In genomic region chr12:27220057-27220987, GRCh38 we compare ENCODE assay signal across 8 cellular contexts. TPM values are rescaled to one million over a fixed set of nuclear protein-coding genes. Genes with fewer than 3 reads are reported as not detected.
A peak's percentile ranks its signal among the peaks of the same experiment; 100 is the strongest.
DNase-seq lines count a peak whose midpoint lies in the region; ATAC-seq and TF ChIP-seq lines count a peak whose summit lies in the region.

No MANE protein-coding gene starts in this region.

- H3K4me1 ChIP-seq in thymus (ENCODE audit: control insufficient read depth, insufficient read depth, low read length), result no peaks in the 10 kb centered on the region

- TF ChIP-seq CTCF in activated B cell treated with CpG ODN at 0.5 μM for 24 hours (IDR thresholded peaks at IDR 0.05), result no peak
- no peak for TF ChIP-seq CTCF in type B pancreatic cell (conservative IDR thresholded peaks at IDR 0.05)

- no peaks in the 10 kb centered on the region for H3K36me3 ChIP-seq in thymus (ENCODE audit: control insufficient read depth, insufficient read depth)

- no peaks in the 10 kb centered on the region for H3K27me3 Mint-ChIP-seq in activated B cell treated with CpG ODN at 0.5 μM for 24 hours
- H3K27me3 Mint-ChIP-seq in type B pancreatic cell, result peaks cover 4% of the 10 kb centered on the region

- POLR2A ChIA-PET in activated B cell treated with CpG ODN at 0.5 μM for 24 hours (lab: Charles Lee), result interaction anchor here (0.7 to 2.7 kb wide), 4 partner anchors 12 to 206 kb away, joined by 3 to 13 read pairs (median 4); partner anchors contain the start of genes STK38L and TM7SF3

- H3K36me3 Mint-ChIP-seq in activated B cell treated with CpG ODN at 0.5 μM for 24 hours (ENCODE audit: low read depth) (no peaks in the 10 kb centered on the region), type B pancreatic cell (no peaks in the 10 kb centered on the region)

- ATAC-seq in HG03039 (IDR thresholded peaks at IDR 0.05; ENCODE audit: unreplicated experiment) (peak; percentile 57), activated B cell treated with CpG ODN at 0.5 μM for 24 hours (ENCODE audit: low read depth) (peak; percentile 81)

- intact Hi-C loops in activated B cell treated with CpG ODN at 0.5 μM for 24 hours (cut with micrococcal nuclease), result loop anchor here (2.0 kb wide), 2 partner anchors 24 to 42 kb away; partner anchors contain the start of gene STK38L

- peak overlapping the region; percentile 21 for H3K27ac ChIP-seq in thymus (ENCODE audit: low read depth)

- peaks cover 39% of the 10 kb centered on the region for H3K4me1 Mint-ChIP-seq in activated B cell treated with CpG ODN at 0.5 μM for 24 hours
- H3K4me1 Mint-ChIP-seq in type B pancreatic cell (ENCODE audit: unreplicated experiment), result no peaks in the 10 kb centered on the region

- H3K27me3 ChIP-seq in thymus (ENCODE audit: control insufficient read depth, insufficient read depth), result no peaks in the 10 kb centered on the region

- H3K27ac Mint-ChIP-seq in activated B cell treated with CpG ODN at 0.5 μM for 24 hours (peak overlapping the region; percentile 84), type B pancreatic cell (no peak overlapping the region)

- H3K4me3 Mint-ChIP-seq in activated B cell treated with CpG ODN at 0.5 μM for 24 hours (peak overlapping the region; percentile 53), type B pancreatic cell (no peak overlapping the region)

- H3K9me3 Mint-ChIP-seq in activated B cell treated with CpG ODN at 0.5 μM for 24 hours, result no peaks in the 10 kb centered on the region
- no peaks in the 10 kb centered on the region for H3K9me3 Mint-ChIP-seq in type B pancreatic cell

- peak; percentile 24 for DNase-seq in stimulated activated CD4-positive, alpha-beta T cell treated with anti-CD3 and anti-CD28 coated beads, Interleukin-15, amount 100 ng/mL, for 24 hours
- DNase-seq in stimulated activated CD4-positive, alpha-beta T cell treated with anti-CD3 and anti-CD28 coated beads, Interleukin-4, amount 100 ng/mL, for 24 hours, result no peak
- no peak for DNase-seq in activated B cell treated with CpG ODN at 0.5 μM for 24 hours
- DNase-seq in activated gamma-delta T cell treated with Interleukin-2 at 50 U/mL for 16 hours, result no peak
- DNase-seq in pons (ENCODE audit: low spot score), result no peak
- DNase-seq in type B pancreatic cell (ENCODE audit: extremely low spot score, unreplicated experiment), result no peak

- 94% methylated on average over 4 of the region's 4 CpGs for WGBS in thymus

- no peaks in the 10 kb centered on the region for H3K9me3 ChIP-seq in thymus (ENCODE audit: control insufficient read depth)

- CTCF ChIA-PET in activated B cell treated with CpG ODN at 0.5 μM for 24 hours (lab: Charles Lee), result no interaction called here

- no peak overlapping the region for H3K4me3 ChIP-seq in thymus (ENCODE audit: low read length)

RNA-seq across cellular contexts. Expression of gene STK38L, which starts 23.8 kb away (rescaled TPM):
- total RNA-seq in activated B cell treated with CpG ODN at 0.5 μM for 24 hours, result 24.2 and 26.3 TPM in 2 replicates
- 21.8 TPM for polyA plus RNA-seq in thymus
- total RNA-seq in type B pancreatic cell (ENCODE audit: low replicate concordance), result 43.1 and 75.9 TPM in 2 replicates
